9 cellular contexts compared by ENCODE assay signal in genomic region chr4:8191136-8191747, GRCh38. TPM values are rescaled to one million over a fixed set of nuclear protein-coding genes. Genes with fewer than 3 reads are reported as not detected.
A peak's percentile ranks its signal among the peaks of the same experiment; 100 is the strongest.
DNase-seq lines count a peak whose midpoint lies in the region; ATAC-seq and TF ChIP-seq lines count a peak whose summit lies in the region.
"Had no signal": no experiment of that assay in that cellular context is flagged by ENCODE, and none has a peak within 500 bp of the region (broad histone marks: within the 10 kb centered on the region; RNA-seq: fewer than 3 reads in every experiment).

No MANE protein-coding gene starts in this region.

- H3K4me1 Mint-ChIP-seq in stimulated activated naive CD8-positive, alpha-beta T cell treated with anti-CD3 and anti-CD28 coated beads, Interleukin-15, Interleukin-2, amounts not matched to agents 100 ng/mL and 50 ng/mL, for 24 hours (ENCODE audit: low read depth): peaks cover 5% of the 10 kb centered on the region
- H3K4me1 Mint-ChIP-seq in stimulated activated naive CD8-positive, alpha-beta T cell treated with anti-CD3 and anti-CD28 coated beads, Interleukin-15, amount 100 ng/mL, for 72 hours: peaks cover 13% of the 10 kb centered on the region
- peaks cover 68% of the 10 kb centered on the region for H3K4me1 Mint-ChIP-seq in nephron progenitor cell
- H3K4me1 Mint-ChIP-seq in activated CD4-positive, alpha-beta T cell treated with anti-CD3 and anti-CD28 coated beads, Interleukin-2, amount 10 ng/mL, durations not matched to agents 24 days and 14 days: no peaks in the 10 kb centered on the region

- H3K36me3 ChIP-seq in esophagus muscularis mucosa: no peaks in the 10 kb centered on the region

- intact Hi-C loops in esophagus muscularis mucosa (cut with DNase I): no loop called here
- intact Hi-C loops in activated CD4-positive, alpha-beta T cell treated with anti-CD3 and anti-CD28 coated beads, Interleukin-2, amount 10 ng/mL, durations not matched to agents 24 days and 14 days (cut with micrococcal nuclease): no loop called here

- no peak overlapping the region for H3K4me3 ChIP-seq in esophagus muscularis mucosa

- TF ChIP-seq EP300 in esophagus muscularis mucosa (IDR thresholded peaks at IDR 0.05): no peak

- no peak for TF ChIP-seq POLR2A in esophagus muscularis mucosa (IDR thresholded peaks at IDR 0.05; ENCODE audit: low read depth)

- H3K9me3 Mint-ChIP-seq in stimulated activated naive CD8-positive, alpha-beta T cell treated with anti-CD3 and anti-CD28 coated beads, Interleukin-15, Interleukin-2, amounts not matched to agents 100 ng/mL and 50 ng/mL, for 24 hours: no peaks in the 10 kb centered on the region
- H3K9me3 Mint-ChIP-seq in stimulated activated naive CD8-positive, alpha-beta T cell treated with anti-CD3 and anti-CD28 coated beads, Interleukin-15, amount 100 ng/mL, for 72 hours: no peaks in the 10 kb centered on the region
- H3K9me3 Mint-ChIP-seq in nephron progenitor cell: no peaks in the 10 kb centered on the region
- H3K9me3 Mint-ChIP-seq in activated CD4-positive, alpha-beta T cell treated with anti-CD3 and anti-CD28 coated beads, Interleukin-2, amount 10 ng/mL, durations not matched to agents 24 days and 14 days: no peaks in the 10 kb centered on the region

- no peaks in the 10 kb centered on the region for H3K27me3 Mint-ChIP-seq in stimulated activated naive CD8-positive, alpha-beta T cell treated with anti-CD3 and anti-CD28 coated beads, Interleukin-15, Interleukin-2, amounts not matched to agents 100 ng/mL and 50 ng/mL, for 24 hours
- peaks cover 2% of the 10 kb centered on the region for H3K27me3 Mint-ChIP-seq in stimulated activated naive CD8-positive, alpha-beta T cell treated with anti-CD3 and anti-CD28 coated beads, Interleukin-15, amount 100 ng/mL, for 72 hours
- peaks cover 7% of the 10 kb centered on the region for H3K27me3 Mint-ChIP-seq in nephron progenitor cell (ENCODE audit: low read depth, poor library complexity)
- peaks cover 4% of the 10 kb centered on the region for H3K27me3 Mint-ChIP-seq in activated CD4-positive, alpha-beta T cell treated with anti-CD3 and anti-CD28 coated beads, Interleukin-2, amount 10 ng/mL, durations not matched to agents 24 days and 14 days

- H3K27me3 ChIP-seq in esophagus muscularis mucosa: no peaks in the 10 kb centered on the region

- H3K36me3 Mint-ChIP-seq in stimulated activated naive CD8-positive, alpha-beta T cell treated with anti-CD3 and anti-CD28 coated beads, Interleukin-15, Interleukin-2, amounts not matched to agents 100 ng/mL and 50 ng/mL, for 24 hours (ENCODE audit: low read depth): no peaks in the 10 kb centered on the region
- no peaks in the 10 kb centered on the region for H3K36me3 Mint-ChIP-seq in nephron progenitor cell (ENCODE audit: low read depth)
- no peaks in the 10 kb centered on the region for H3K36me3 Mint-ChIP-seq in activated CD4-positive, alpha-beta T cell treated with anti-CD3 and anti-CD28 coated beads, Interleukin-2, amount 10 ng/mL, durations not matched to agents 24 days and 14 days (ENCODE audit: low read depth)

- TF ChIP-seq CTCF in esophagus muscularis mucosa (IDR thresholded peaks at IDR 0.05) (no peak), nephron progenitor cell (IDR thresholded peaks at IDR 0.05) (no peak)

- 71% methylated on average over 13 of the region's 23 CpGs for WGBS in esophagus muscularis mucosa

- no peak for DNase-seq in stimulated activated naive CD8-positive, alpha-beta T cell treated with anti-CD3 and anti-CD28 coated beads, Interleukin-15, amount 100 ng/mL, for 72 hours
- DNase-seq in OCI-M1 (lab: John Stamatoyannopoulos, UW) (peak; percentile 28), esophagus muscularis mucosa (ENCODE audit: extremely low spot score) (peak; percentile 93), nephron progenitor cell (no peak), amniotic stem cell (lab: John Stamatoyannopoulos, UW) (no peak)
- no peak for DNase-seq in activated CD4-positive, alpha-beta T cell treated with anti-CD3 and anti-CD28 coated beads, Interleukin-2, amount 10 ng/mL, durations not matched to agents 24 days and 14 days

- no peak for ATAC-seq in stimulated activated naive CD8-positive, alpha-beta T cell treated with anti-CD3 and anti-CD28 coated beads, Interleukin-15, amount 100 ng/mL, for 72 hours
- no peak for ATAC-seq in GM18517 (IDR thresholded peaks at IDR 0.05; ENCODE audit: unreplicated experiment)

- H3K27ac ChIP-seq in esophagus muscularis mucosa (replicated peaks in 1 of 4): peak overlapping the region; percentile 36 to 78 (median 70)
- H3K27ac ChIP-seq: VCaP had no signal

- no peaks in the 10 kb centered on the region for H3K9me3 ChIP-seq in esophagus muscularis mucosa

- H3K4me3 Mint-ChIP-seq in stimulated activated naive CD8-positive, alpha-beta T cell treated with anti-CD3 and anti-CD28 coated beads, Interleukin-15, Interleukin-2, amounts not matched to agents 100 ng/mL and 50 ng/mL, for 24 hours: no peak overlapping the region
- H3K4me3 Mint-ChIP-seq in stimulated activated naive CD8-positive, alpha-beta T cell treated with anti-CD3 and anti-CD28 coated beads, Interleukin-15, amount 100 ng/mL, for 72 hours: no peak overlapping the region
- no peak overlapping the region for H3K4me3 Mint-ChIP-seq in nephron progenitor cell
- no peak overlapping the region for H3K4me3 Mint-ChIP-seq in activated CD4-positive, alpha-beta T cell treated with anti-CD3 and anti-CD28 coated beads, Interleukin-2, amount 10 ng/mL, durations not matched to agents 24 days and 14 days

- H3K27ac Mint-ChIP-seq in stimulated activated naive CD8-positive, alpha-beta T cell treated with anti-CD3 and anti-CD28 coated beads, Interleukin-15, Interleukin-2, amounts not matched to agents 100 ng/mL and 50 ng/mL, for 24 hours: peak overlapping the region; percentile 45
- no peak overlapping the region for H3K27ac Mint-ChIP-seq in stimulated activated naive CD8-positive, alpha-beta T cell treated with anti-CD3 and anti-CD28 coated beads, Interleukin-15, amount 100 ng/mL, for 72 hours
- peak overlapping the region; percentile 42 for H3K27ac Mint-ChIP-seq in nephron progenitor cell
- no peak overlapping the region for H3K27ac Mint-ChIP-seq in activated CD4-positive, alpha-beta T cell treated with anti-CD3 and anti-CD28 coated beads, Interleukin-2, amount 10 ng/mL, durations not matched to agents 24 days and 14 days

- H3K4me1 ChIP-seq in esophagus muscularis mucosa: peaks cover 40 to 49% (median 45%) of the 10 kb centered on the region in 4 donors

RNA-seq across cellular contexts. Expression of gene SH3TC1, which starts 7.8 kb away (rescaled TPM):
- 10 to 100 TPM; 13.7 to 18.7 (median 15.2) TPM for total RNA-seq in esophagus muscularis mucosa
- 16.0 and 20.9 TPM in 2 replicates for total RNA-seq in activated CD4-positive, alpha-beta T cell treated with anti-CD3 and anti-CD28 coated beads, Interleukin-2, amount 10 ng/mL, durations not matched to agents 24 days and 14 days

RNA-seq across cellular contexts. Expression of gene ABLIM2, which starts 32.6 kb away (rescaled TPM):
- total RNA-seq in esophagus muscularis mucosa: 10 to 100 TPM in 1 of 4 donors, 1 to 10 TPM in 3; 4.2 to 28.5 (median 8.7) TPM
- 0.28 and 0.63 TPM in 2 replicates for total RNA-seq in activated CD4-positive, alpha-beta T cell treated with anti-CD3 and anti-CD28 coated beads, Interleukin-2, amount 10 ng/mL, durations not matched to agents 24 days and 14 days

Comparison
In these comparisons a context has a peak if more than half of its experiments do, and no peak if none do; other contexts are left out.
1. H3K27ac Mint-ChIP-seq: peak in stimulated activated naive CD8-positive, alpha-beta T cell treated with anti-CD3 and anti-CD28 coated beads, Interleukin-15, Interleukin-2, amounts not matched to agents 100 ng/mL and 50 ng/mL, for 24 hours (single experiment) and nephron progenitor cell (single experiment); none in stimulated activated naive CD8-positive, alpha-beta T cell treated with anti-CD3 and anti-CD28 coated beads, Interleukin-15, amount 100 ng/mL, for 72 hours (0 of 2) and activated CD4-positive, alpha-beta T cell treated with anti-CD3 and anti-CD28 coated beads, Interleukin-2, amount 10 ng/mL, durations not matched to agents 24 days and 14 days (single experiment).
2. DNase-seq: peak in OCI-M1 (single experiment) and esophagus muscularis mucosa (single experiment); none in stimulated activated naive CD8-positive, alpha-beta T cell treated with anti-CD3 and anti-CD28 coated beads, Interleukin-15, amount 100 ng/mL, for 72 hours (0 of 2), nephron progenitor cell (single experiment), amniotic stem cell (single experiment) and activated CD4-positive, alpha-beta T cell treated with anti-CD3 and anti-CD28 coated beads, Interleukin-2, amount 10 ng/mL, durations not matched to agents 24 days and 14 days (single experiment).